ENCODE assay signal across 4 cellular contexts in genomic region chr4:87311684-87312083, GRCh38. TPM values are rescaled to one million over a fixed set of nuclear protein-coding genes. Genes with fewer than 3 reads are reported as not detected.
"Had no signal": no experiment of that assay in that cellular context is flagged by ENCODE, and none has a peak within 500 bp of the region (broad histone marks: within the 10 kb centered on the region; RNA-seq: fewer than 3 reads in every experiment).

No MANE protein-coding gene starts in this region.

- DNase-seq: GDM1, GF-D8 had no signal

- ATAC-seq: GM12878 had no signal

- H3K4me3 ChIP-seq: GM12878 had no signal

RNA-seq across cellular contexts. Expression of gene HSD17B13, which starts 11.0 kb away (rescaled TPM):
- total RNA-seq: G401 had no signal
